In genomic region chr2:47262657-47263056, GRCh38 we compare ENCODE assay signal across 28 cellular contexts.
"Had no signal": no experiment of that assay in that cellular context is flagged by ENCODE, and none has a peak within 500 bp of the region (broad histone marks: within the 10 kb centered on the region; RNA-seq: fewer than 3 reads in every experiment).

No MANE protein-coding gene starts in this region.

- H2AFZ ChIP-seq: parathyroid adenoma had no signal

- H3K4me3 ChIP-seq: ovary, psoas muscle, skin epidermis, smooth muscle cell, spleen, suprapubic skin, testis, tibial artery, transverse colon, upper lobe of right lung, uterus had no signal

- H3K4me2 ChIP-seq: smooth muscle cell had no signal

- H3K36me3 ChIP-seq: neutrophil, ovary, spleen, suprapubic skin, tibial artery, transverse colon, upper lobe of right lung, uterus had no signal

- H3K9me3 ChIP-seq: neutrophil, ovary, psoas muscle, spleen, suprapubic skin, testis, tibial artery, transverse colon, upper lobe of right lung, uterus had no signal

- H3K9ac ChIP-seq: parathyroid adenoma had no signal

- ATAC-seq: naive thymus-derived CD4-positive, alpha-beta T cell; natural killer cell; psoas muscle; right cardiac atrium; sciatic nerve; stimulated activated memory B cell treated with anti-CD40 and anti-IgM and Interleukin-4, amounts not matched to agents 10 μg/mL and 1 μg/mL and 100 μg/mL, for 72 hours; stimulated activated naive CD8-positive, alpha-beta T cell treated with anti-CD3 and anti-CD28 coated beads, Interleukin-15, amount 100 ng/mL, for 72 hours; stimulated activated naive CD8-positive, alpha-beta T cell treated with anti-CD3 and anti-CD28 coated beads, Interleukin-15, Interleukin-2, amounts not matched to agents 100 U/mL and 50 U/mL, for 24 hours; upper lobe of right lung had no signal

- H3K79me2 ChIP-seq: parathyroid adenoma had no signal

- H3K27me3 ChIP-seq: neutrophil, ovary, spleen, suprapubic skin, testis, tibial artery, transverse colon, upper lobe of right lung, uterus had no signal

- H3K27ac ChIP-seq: neutrophil, ovary, parathyroid adenoma, psoas muscle, skin epidermis, spleen, suprapubic skin, testis, tibial artery, transverse colon, upper lobe of right lung, uterus had no signal

- H3K4me1 ChIP-seq: psoas muscle, suprapubic skin, testis, tibial artery, upper lobe of right lung, uterus had no signal

- DNase-seq: naive thymus-derived CD4-positive, alpha-beta T cell; natural killer cell; nucleus accumbens; ovary; psoas muscle; right cardiac atrium; spleen; stimulated activated CD4-positive, alpha-beta T cell treated with anti-CD3 and anti-CD28 coated beads, Interleukin-12 subunit alpha, Interleukin-12 subunit beta, amount 100 ng/mL, for 4 hours; stimulated activated CD4-positive, alpha-beta T cell treated with anti-CD3 and anti-CD28 coated beads, Interleukin-1b, Interleukin-23, amount 100 ng/mL, for 48 hours; stimulated activated CD4-positive, alpha-beta T cell treated with anti-CD3 and anti-CD28 coated beads, Interleukin-4, amount 100 ng/mL, for 1 hour; stimulated activated CD4-positive, alpha-beta T cell treated with anti-CD3 and anti-CD28 coated beads, Interleukin-4, amount 100 ng/mL, for 4 hours; stimulated activated CD8-positive, alpha-beta memory T cell treated with anti-CD3 and anti-CD28 coated beads, Interleukin-4, amount 100 ng/mL, for 48 hours; stimulated activated naive CD4-positive, alpha-beta T cell; stimulated activated naive CD8-positive, alpha-beta T cell treated with anti-CD3 and anti-CD28 coated beads, Interleukin-15, amount 100 ng/mL, for 72 hours; stimulated activated naive CD8-positive, alpha-beta T cell treated with anti-CD3 and anti-CD28 coated beads, Interleukin-15, Interleukin-2, amounts not matched to agents 100 U/mL and 50 U/mL, for 24 hours; substantia nigra; testis; tibial artery; transverse colon; upper lobe of right lung; uterus had no signal
